ENCODE assay signal across 22 cellular contexts in genomic region chr1:151132676-151133338, GRCh38. TPM values are rescaled to one million over a fixed set of nuclear protein-coding genes. Genes with fewer than 3 reads are reported as not detected.
DNase-seq lines count a peak whose midpoint lies in the region; ATAC-seq, FAIRE-seq and TF ChIP-seq lines count a peak whose summit lies in the region.
"Had no signal": no experiment of that assay in that cellular context is flagged by ENCODE, and none has a peak within 500 bp of the region (broad histone marks: within the 10 kb centered on the region; RNA-seq: fewer than 3 reads in every experiment).

No MANE protein-coding gene starts in this region.

- H3K27ac ChIP-seq in H9 (ENCODE audit: insufficient read length, low read depth, low read length) (no peak overlapping the region), H1 (ENCODE audit: low read depth, low read length) (no peak overlapping the region), stomach smooth muscle (ENCODE audit: low read length) (peak overlapping the region; percentile 77)

- TF ChIP-seq RAD21 in H1 (IDR thresholded peaks at IDR 0.05 in 1 of 2, conservative IDR thresholded peaks at IDR 0.05 in 1 of 2; ENCODE audit: low read depth in 2 of 2, low read length in 2 of 2): 0 out of 4 replicates have a peak, but pooled peaks of 1 of the 2 experiments have one; percentile 3

- H3K36me3 Mint-ChIP-seq in H9 (ENCODE audit: insufficient read depth in 1 of 3, low read depth in 3 of 3): peaks cover 14 to 38% (median 33%) of the 10 kb centered on the region in 3 experiments
- no peaks in the 10 kb centered on the region for H3K36me3 Mint-ChIP-seq in T-helper 17 cell (ENCODE audit: low read depth)
- H3K36me3 Mint-ChIP-seq: activated naive CD4-positive, alpha-beta T cell treated with anti-CD3 and anti-CD28 coated beads, Interleukin-2, amount 50 U/mL, for 72 hours; natural killer cell treated with Interleukin-12 subunit alpha and Interleukin-12 subunit beta and Interleukin-15 and Interleukin-18, amount 100 ng/mL, for 72 hours had no signal

- no peak for TF ChIP-seq POLR2A in H1 (IDR thresholded peaks at IDR 0.05; ENCODE audit: control extremely low read depth in 1 of 2, low read depth in 2 of 2, low read length in 2 of 2)

- no peak overlapping the region for H4K8ac ChIP-seq in H9 (replicated peaks; ENCODE audit: insufficient read length, low read depth, low read length)
- H4K8ac ChIP-seq in H1 (ENCODE audit: extremely low read depth, insufficient read depth, low read length): peak overlapping the region; percentile 62

- FAIRE-seq in H1 (lab: Jason Lieb, UNC): no peak
- FAIRE-seq: GM18507, TTC549 had no signal

- H2BK15ac ChIP-seq in H9 (ENCODE audit: low read depth, low read length) (no peak overlapping the region), H1 (ENCODE audit: low read length) (no peak overlapping the region)

- peak overlapping the region; percentile 53 for H3K4me2 ChIP-seq in H9 (ENCODE audit: insufficient read depth, insufficient read length, low read length)
- H3K4me2 ChIP-seq in H1 (ENCODE audit: insufficient read depth in 1 of 2, low read depth in 2 of 2, low read length in 2 of 2): peak overlapping the region; percentile 84 to 90

- H4K20me1 ChIP-seq in H9 (ENCODE audit: control insufficient read depth, insufficient read depth, insufficient read length) (no peaks in the 10 kb centered on the region), H1 (replicated peaks in 1 of 2; ENCODE audit: control insufficient read depth in 1 of 2, insufficient read depth in 2 of 2, low read length in 2 of 2) (peaks cover 3 to 4% of the 10 kb centered on the region in 2 experiments)

- H3K18ac ChIP-seq in H9 (ENCODE audit: insufficient read length, low read depth, low read length) (no peak overlapping the region), H1 (ENCODE audit: extremely low read depth, low read length) (peak overlapping the region; percentile 78; the same call in 1 of the 2 replicates)

- no peaks in the 10 kb centered on the region for H3K79me2 ChIP-seq in H9 (ENCODE audit: insufficient read depth, low read length)
- no peaks in the 10 kb centered on the region for H3K79me2 ChIP-seq in H1 (ENCODE audit: control insufficient read depth in 1 of 2, insufficient read depth in 2 of 2, low read length in 2 of 2)

- H4K91ac ChIP-seq in H9 (ENCODE audit: insufficient read length, low read depth, low read length) (no peak overlapping the region), H1 (replicated peaks; ENCODE audit: insufficient read length, low read length) (no peak overlapping the region)

- H3K23me2 ChIP-seq in H9 (ENCODE audit: insufficient read length, low read depth, low read length, poor library complexity, severe bottlenecking) (peaks cover 15% of the 10 kb centered on the region), H1 (ENCODE audit: low read depth, low read length) (peaks cover 15% of the 10 kb centered on the region)

- H3K14ac ChIP-seq in H9 (ENCODE audit: insufficient read depth, low read length): no peak overlapping the region
- H3K14ac ChIP-seq in H1 (ENCODE audit: insufficient read length): no peak overlapping the region

- no peak overlapping the region for H3K4ac ChIP-seq in H9 (ENCODE audit: low read depth, low read length)
- H3K4ac ChIP-seq in H1 (replicated peaks; ENCODE audit: insufficient read length, low read depth, low read length): no peak overlapping the region

- H3K27ac Mint-ChIP-seq in H9 (no peak overlapping the region), T-helper 17 cell (no peak overlapping the region)
- H3K27ac Mint-ChIP-seq: dendritic cell treated with granulocyte-macrophage colony-stimulating factor and Interleukin-4, amounts not matched to agents 40 ng/mL and 50 ng/mL, for 4 days; natural killer cell treated with Interleukin-12 subunit alpha and Interleukin-12 subunit beta and Interleukin-15 and Interleukin-18, amount 100 ng/mL, for 72 hours had no signal

- WGBS in H9 (ENCODE audit: extremely low coverage, insufficient read length, low lambda C conversion rate): no CpG with 5 or more reads among the region's 77 CpGs
- WGBS in H1 (ENCODE audit: extremely low coverage in 1 of 2, insufficient coverage in 1 of 2, insufficient read length in 1 of 2, insufficient replicate concordance in 2 of 2, low coverage in 1 of 2, low lambda C conversion rate in 2 of 2, missing lambda C conversion rate in 1 of 2), 2 experiments: 5% methylated on average over 46 of the region's 77 CpGs; no CpG with 5 or more reads in 1 of the 2 experiments

- H2BK120ac ChIP-seq in H9 (ENCODE audit: low read depth, low read length, poor library complexity, severe bottlenecking) (no peak overlapping the region), H1 (replicated peaks; ENCODE audit: low read depth, low read length) (no peak overlapping the region)

- H3K23ac ChIP-seq in H9 (ENCODE audit: insufficient read length, low read depth, low read length) (no peak overlapping the region), H1 (ENCODE audit: insufficient read length) (no peak overlapping the region)

- H3K4me3 Mint-ChIP-seq in H9 (peak overlapping the region in 1 of 2 experiments; percentile 62; a peak in 1 of 5 replicates), T-helper 17 cell (no peak overlapping the region)
- H3K4me3 Mint-ChIP-seq: activated T-cell treated with anti-CD3 and anti-CD28 coated beads, Interleukin-2, amount 50 U/mL, for 4 hours; dendritic cell treated with granulocyte-macrophage colony-stimulating factor and Interleukin-4, amounts not matched to agents 40 ng/mL and 50 ng/mL, for 4 days; natural killer cell treated with Interleukin-12 subunit alpha and Interleukin-12 subunit beta and Interleukin-15 and Interleukin-18, amount 100 ng/mL, for 72 hours had no signal

- H3K9me3 Mint-ChIP-seq in H9: no peaks in the 10 kb centered on the region
- H3K9me3 Mint-ChIP-seq: activated naive CD4-positive, alpha-beta T cell treated with anti-CD3 and anti-CD28 coated beads, Interleukin-2, amount 50 U/mL, for 72 hours; activated T-cell treated with anti-CD3 and anti-CD28 coated beads, Interleukin-2, amount 50 U/mL, for 4 hours; dendritic cell treated with granulocyte-macrophage colony-stimulating factor and Interleukin-4, amounts not matched to agents 40 ng/mL and 50 ng/mL, for 4 days; natural killer cell treated with Interleukin-12 subunit alpha and Interleukin-12 subunit beta and Interleukin-15 and Interleukin-18, amount 100 ng/mL, for 72 hours had no signal

- H3K36me3 ChIP-seq in H1 (ENCODE audit: control insufficient read depth in 2 of 4, insufficient read depth in 4 of 4, low read length in 3 of 4) (peaks cover 0 to 6% (median 2%) of the 10 kb centered on the region in 4 experiments; a peak in 2 of 8 replicates), stomach smooth muscle (ENCODE audit: control insufficient read depth in 2 of 2, insufficient read depth in 2 of 2, low read length in 2 of 2) (peaks cover 17 to 20% of the 10 kb centered on the region in 2 donors)

- H2BK20ac ChIP-seq in H9 (ENCODE audit: low read depth, low read length, poor library complexity, severe bottlenecking) (no peak overlapping the region), H1 (ENCODE audit: low read length) (no peak overlapping the region)

- H4K5ac ChIP-seq in H9 (ENCODE audit: insufficient read length, low read depth, low read length) (no peak overlapping the region), H1 (ENCODE audit: insufficient read length, low read depth, low read length) (no peak overlapping the region)

- no peak for ATAC-seq in T-helper 17 cell
- ATAC-seq: activated naive CD4-positive, alpha-beta T cell treated with anti-CD3 and anti-CD28 coated beads, Interleukin-2, amount 50 U/mL, for 72 hours; activated T-cell treated with anti-CD3 and anti-CD28 coated beads, Interleukin-2, amount 50 U/mL, for 4 hours; natural killer cell treated with Interleukin-12 subunit alpha and Interleukin-12 subunit beta and Interleukin-15 and Interleukin-18, amount 100 ng/mL, for 72 hours had no signal

- H3K9me3 ChIP-seq in H9 (ENCODE audit: control insufficient read depth, low read depth, low read length): no peaks in the 10 kb centered on the region
- no peaks in the 10 kb centered on the region for H3K9me3 ChIP-seq in H1 (ENCODE audit: insufficient read depth in 2 of 2, low read depth in 1 of 2, low read length in 1 of 2)
- H3K9me3 ChIP-seq in stomach smooth muscle (ENCODE audit: control insufficient read depth in 2 of 2, low read length in 2 of 2): no peaks in the 10 kb centered on the region
- H3K9me3 ChIP-seq in T-helper 17 cell (ENCODE audit: control insufficient read depth, low read length, poor library complexity, severe bottlenecking): no peaks in the 10 kb centered on the region
- H3K9me3 ChIP-seq: heart left ventricle, Peyer's patch had no signal

- no peak overlapping the region for H3K9ac ChIP-seq in H9 (ENCODE audit: extremely low read depth, insufficient read length, low read length)
- peak overlapping the region in 2 of 4 experiments; percentile 9 to 61; a peak in 2 of 7 replicates for H3K9ac ChIP-seq in H1 (replicated peaks in 1 of 4; ENCODE audit: extremely low read depth in 1 of 4, low read depth in 3 of 4, low read length in 3 of 4)
- no peak overlapping the region for H3K9ac ChIP-seq in stomach smooth muscle (ENCODE audit: low read length in 2 of 2)

- POLR2A ChIA-PET in H1 (lab: Charles Lee; ENCODE audit: partially characterized antibody): interaction anchor here (0.5 to 9.8 kb wide), 8 partner anchors 12 to 126 kb away, joined by 3 to 124 read pairs (median 4); partner anchors contain the start of genes C1orf56, LYSMD1, MINDY1 and SCNM1

- DNase-seq in H9 (peak; percentile 51), H1 (ENCODE audit: low read depth in 1 of 2, low spot score in 2 of 2) (peak in 1 of 2 experiments; percentile 71), left kidney (ENCODE audit: low read depth, low spot score) (peak; percentile 48), T-helper 17 cell (no peak), NCI-H748 treated with DMSO at 0.1 percent for 48 hours (lab: John Stamatoyannopoulos, UW) (no peak), NCI-H1092 (lab: John Stamatoyannopoulos, UW) (no peak)
- DNase-seq: activated CD4-positive, alpha-beta T cell treated with anti-CD3 and anti-CD28 coated beads, Interleukin-2, amount 50 U/mL, for 48 hours; activated T-cell treated with anti-CD3 and anti-CD28 coated beads, Interleukin-2, amount 50 U/mL, for 4 hours; DMS 273 treated with DMSO at 0.1 percent for 48 hours; heart left ventricle; NCI-H2081; Peyer's patch; stimulated activated CD4-positive, alpha-beta T cell treated with anti-CD3 and anti-CD28 coated beads, Interleukin-15, amount 100 ng/mL, for 24 hours had no signal

- H2BK5ac ChIP-seq in H9 (ENCODE audit: insufficient read length, low read length) (no peak overlapping the region), H1 (ENCODE audit: low read depth, low read length) (no peak overlapping the region)

- no peak for TF ChIP-seq CTCF in H9 (conservative IDR thresholded peaks at IDR 0.05)
- peak in 2 of 3 experiments; percentile 18 to 35; a peak in 2 of 4 replicates for TF ChIP-seq CTCF in H1 (IDR thresholded peaks at IDR 0.05; ENCODE audit: control extremely low read depth in 1 of 3, insufficient read depth in 1 of 3, low read depth in 1 of 3, low read length in 3 of 3)

- H3K4me1 ChIP-seq in H9 (ENCODE audit: insufficient read depth, low read length) (no peaks in the 10 kb centered on the region), H1 (replicated peaks in 1 of 4; ENCODE audit: control insufficient read depth in 3 of 4, insufficient read depth in 4 of 4, low read length in 3 of 4) (peaks cover 0 to 12% (median 8%) of the 10 kb centered on the region in 4 experiments; a peak in 5 of 7 replicates), stomach smooth muscle (ENCODE audit: control insufficient read depth, insufficient read depth, low read length) (peaks cover 15% of the 10 kb centered on the region)

- H3K56ac ChIP-seq in H9 (ENCODE audit: insufficient read length, low read depth, low read length) (no peak overlapping the region), H1 (replicated peaks; ENCODE audit: insufficient read length, low read depth, low read length) (no peak overlapping the region)

- H2AFZ ChIP-seq in H9 (ENCODE audit: low read length): no peak overlapping the region
- H2AFZ ChIP-seq in H1 (ENCODE audit: low read length): no peak overlapping the region

- TF ChIP-seq EP300 in H1 (IDR thresholded peaks at IDR 0.05; ENCODE audit: borderline replicate concordance in 1 of 2, low read depth in 2 of 2, low read length in 2 of 2): no peak

- no peak overlapping the region for H3T11ph ChIP-seq in H9 (ENCODE audit: low read length)

- H3K4me3 ChIP-seq in H1 (ENCODE audit: extremely low read depth in 1 of 4, insufficient read depth in 2 of 4, low read depth in 3 of 4, low read length in 4 of 4) (peak overlapping the region; percentile 36 to 64 (median 44)), stomach smooth muscle (ENCODE audit: low read length in 2 of 2) (no peak overlapping the region)

- H3K4me1 Mint-ChIP-seq in H9: peaks cover 14 to 25% of the 10 kb centered on the region in 2 experiments
- H3K4me1 Mint-ChIP-seq in T-helper 17 cell: peaks cover 6% of the 10 kb centered on the region

- H2AK5ac ChIP-seq in H9 (ENCODE audit: insufficient read length, low read length): no peak overlapping the region
- no peak overlapping the region for H2AK5ac ChIP-seq in H1 (ENCODE audit: low read depth, low read length)

- H3K27me3 ChIP-seq in H9 (ENCODE audit: insufficient read depth, low read length): no peaks in the 10 kb centered on the region; the same call in 1 of the 2 replicates
- H3K27me3 ChIP-seq in H1 (replicated peaks in 1 of 4; ENCODE audit: control insufficient read depth in 3 of 4, extremely low read depth in 1 of 4, insufficient read depth in 3 of 4, low read length in 3 of 4): peaks cover 0 to 28% (median 20%) of the 10 kb centered on the region in 4 experiments; a peak in 5 of 7 replicates
- H3K27me3 ChIP-seq in stomach smooth muscle (ENCODE audit: control insufficient read depth in 1 of 2, insufficient read depth in 2 of 2, low read length in 2 of 2): no peaks in the 10 kb centered on the region
- H3K27me3 ChIP-seq: heart left ventricle, Peyer's patch had no signal

- H2BK12ac ChIP-seq in H9 (ENCODE audit: insufficient read length, low read depth, low read length) (no peak overlapping the region), H1 (ENCODE audit: low read depth, low read length) (no peak overlapping the region)

- CTCF ChIA-PET in H1 (lab: Charles Lee; ENCODE audit: partially characterized antibody): interaction anchor here (0.7 to 7.9 kb wide), 7 partner anchors 9 to 62 kb away, joined by 3 to 94 read pairs (median 8); partner anchors contain the start of genes GABPB2 and TNFAIP8L2

- no peaks in the 10 kb centered on the region for H3K79me1 ChIP-seq in H9 (ENCODE audit: insufficient read depth, low read depth, low read length, poor library complexity, severe bottlenecking)
- H3K79me1 ChIP-seq in H1 (ENCODE audit: low read depth, low read length): no peaks in the 10 kb centered on the region

- H3K27me3 Mint-ChIP-seq in H9 (ENCODE audit: low read depth): peaks cover 12% of the 10 kb centered on the region
- peaks cover 21% of the 10 kb centered on the region for H3K27me3 Mint-ChIP-seq in T-helper 17 cell
- H3K27me3 Mint-ChIP-seq: natural killer cell treated with Interleukin-12 subunit alpha and Interleukin-12 subunit beta and Interleukin-15 and Interleukin-18, amount 100 ng/mL, for 72 hours had no signal

RNA-seq across cellular contexts. Expression of gene SEMA6C, which starts 13.6 kb away (rescaled TPM):
- total RNA-seq in H9 (2021) (11.5 and 12.3 TPM in 2 replicates), T-helper 17 cell (10 to 100 TPM in 1 of 2 donors, 1 to 10 TPM in 1; 9.5 to 11.3 TPM)
- 15.7 and 17.5 TPM in 2 replicates for total RNA-seq in H1 (2021; fragmentation: NEBNext Ultra II Directional; extraction: Animal tissue kit (Norgen Biotek cat#: 25700))
- polyA plus RNA-seq in H1 (2011; rRNA removed): 12.2 and 22.7 TPM in 2 replicates
- 15.0 TPM for polyA plus RNA-seq in H1 (2011; cell fraction: cytosol; rRNA removed)
- 50.4 TPM for polyA plus RNA-seq in H1 (2011; cell fraction: nucleus; rRNA removed)
- polyA plus RNA-seq in H1 (2012, experiment 1 of 2): 13.6 to 18.5 TPM (median 15.0 TPM) in 4 replicates
- polyA plus RNA-seq in H1 (2012, experiment 2 of 2): 30.6 TPM
- 18.2 TPM for polyA plus RNA-seq in H1 (2013, experiment 1 of 2)
- 17.2 TPM for polyA plus RNA-seq in H1 (2013, experiment 2 of 2)
- polyA minus RNA-seq in H1 (2011; rRNA and poly(A)+ RNA removed): 10.1 and 14.8 TPM in 2 replicates
- 7.6 TPM for polyA minus RNA-seq in H1 (2011; cell fraction: cytosol; rRNA and poly(A)+ RNA removed)
- polyA minus RNA-seq in H1 (2011; cell fraction: nucleus; rRNA and poly(A)+ RNA removed): 24.1 TPM

RNA-seq across cellular contexts. Expression of gene TNFAIP8L2, which starts 23.6 kb away (rescaled TPM):
- not detected in 2 replicates for total RNA-seq in H9 (2021)
- not detected in 2 replicates for total RNA-seq in H1 (2021; fragmentation: NEBNext Ultra II Directional; extraction: Animal tissue kit (Norgen Biotek cat#: 25700))
- not detected in 2 replicates for polyA plus RNA-seq in H1 (2011; rRNA removed)
- not detected for polyA plus RNA-seq in H1 (2011; cell fraction: cytosol; rRNA removed)
- not detected for polyA plus RNA-seq in H1 (2011; cell fraction: nucleus; rRNA removed)
- polyA plus RNA-seq in H1 (2012, experiment 1 of 2): 0.30 to 0.33 TPM (median 0.31 TPM) in 3 of 4 replicates, not detected in the other
- 0.21 TPM for polyA plus RNA-seq in H1 (2012, experiment 2 of 2)
- not detected for polyA plus RNA-seq in H1 (2013, experiment 1 of 2)
- not detected for polyA plus RNA-seq in H1 (2013, experiment 2 of 2)
- polyA minus RNA-seq in H1 (2011; rRNA and poly(A)+ RNA removed): not detected in 2 replicates
- not detected for polyA minus RNA-seq in H1 (2011; cell fraction: cytosol; rRNA and poly(A)+ RNA removed)
- not detected for polyA minus RNA-seq in H1 (2011; cell fraction: nucleus; rRNA and poly(A)+ RNA removed)
- total RNA-seq in T-helper 17 cell: 1 to 10 TPM; 3.6 to 5.4 TPM
- total RNA-seq: esophagus mucosa, HT1080, renal cortical epithelial cell had no signal

RNA-seq across cellular contexts. Expression of gene LYSMD1, which starts 32.9 kb away (rescaled TPM):
- total RNA-seq in H9 (2021) (5.8 and 6.7 TPM in 2 replicates), T-helper 17 cell (under 1 TPM; 0.39 to 0.70 TPM)
- total RNA-seq in H1 (2021; fragmentation: NEBNext Ultra II Directional; extraction: Animal tissue kit (Norgen Biotek cat#: 25700)): 4.9 and 6.0 TPM in 2 replicates
- polyA plus RNA-seq in H1 (2011; rRNA removed): 2.4 and 2.5 TPM in 2 replicates
- 4.3 TPM for polyA plus RNA-seq in H1 (2011; cell fraction: cytosol; rRNA removed)
- 5.4 TPM for polyA plus RNA-seq in H1 (2011; cell fraction: nucleus; rRNA removed)
- 4.8 to 6.5 TPM (median 6.0 TPM) in 4 replicates for polyA plus RNA-seq in H1 (2012, experiment 1 of 2)
- 4.9 TPM for polyA plus RNA-seq in H1 (2012, experiment 2 of 2)
- 3.3 TPM for polyA plus RNA-seq in H1 (2013, experiment 1 of 2)
- 3.2 TPM for polyA plus RNA-seq in H1 (2013, experiment 2 of 2)
- polyA minus RNA-seq in H1 (2011; rRNA and poly(A)+ RNA removed): 5.1 and 7.4 TPM in 2 replicates
- 4.3 TPM for polyA minus RNA-seq in H1 (2011; cell fraction: cytosol; rRNA and poly(A)+ RNA removed)
- 4.1 TPM for polyA minus RNA-seq in H1 (2011; cell fraction: nucleus; rRNA and poly(A)+ RNA removed)

RNA-seq across cellular contexts. Expression of gene SCNM1, which starts 33.1 kb away (rescaled TPM):
- total RNA-seq in H9 (2021) (54.1 and 60.5 TPM in 2 replicates), T-helper 17 cell (10 to 100 TPM; 33.7 to 37.8 TPM)
- 44.5 and 46.2 TPM in 2 replicates for total RNA-seq in H1 (2021; fragmentation: NEBNext Ultra II Directional; extraction: Animal tissue kit (Norgen Biotek cat#: 25700))
- polyA plus RNA-seq in H1 (2011; rRNA removed): 13.6 and 17.3 TPM in 2 replicates
- 24.2 TPM for polyA plus RNA-seq in H1 (2011; cell fraction: cytosol; rRNA removed)
- 34.6 TPM for polyA plus RNA-seq in H1 (2011; cell fraction: nucleus; rRNA removed)
- polyA plus RNA-seq in H1 (2012, experiment 1 of 2): 47.7 to 56.4 TPM (median 51.1 TPM) in 4 replicates
- 39.8 TPM for polyA plus RNA-seq in H1 (2012, experiment 2 of 2)
- 46.5 TPM for polyA plus RNA-seq in H1 (2013, experiment 1 of 2)
- 43.1 TPM for polyA plus RNA-seq in H1 (2013, experiment 2 of 2)
- polyA minus RNA-seq in H1 (2011; rRNA and poly(A)+ RNA removed): 8.7 and 9.6 TPM in 2 replicates
- 8.2 TPM for polyA minus RNA-seq in H1 (2011; cell fraction: cytosol; rRNA and poly(A)+ RNA removed)
- polyA minus RNA-seq in H1 (2011; cell fraction: nucleus; rRNA and poly(A)+ RNA removed): 6.5 TPM

RNA-seq across cellular contexts. Expression of gene TMOD4, which starts 43.0 kb away (rescaled TPM):
- total RNA-seq in H9 (2021): 0.42 and 1.6 TPM in 2 replicates
- total RNA-seq in H1 (2021; fragmentation: NEBNext Ultra II Directional; extraction: Animal tissue kit (Norgen Biotek cat#: 25700)): not detected in 2 replicates
- polyA plus RNA-seq in H1 (2011; rRNA removed): 0.42 and 0.63 TPM in 2 replicates
- 0.27 TPM for polyA plus RNA-seq in H1 (2011; cell fraction: cytosol; rRNA removed)
- polyA plus RNA-seq in H1 (2011; cell fraction: nucleus; rRNA removed): 0.74 TPM
- 1.1 to 1.2 TPM in 2 of 4 replicates, not detected in the others for polyA plus RNA-seq in H1 (2012, experiment 1 of 2)
- polyA plus RNA-seq in H1 (2012, experiment 2 of 2): not detected
- not detected for polyA plus RNA-seq in H1 (2013, experiment 1 of 2)
- polyA plus RNA-seq in H1 (2013, experiment 2 of 2): 0.17 TPM
- polyA minus RNA-seq in H1 (2011; rRNA and poly(A)+ RNA removed): not detected in 2 replicates
- polyA minus RNA-seq in H1 (2011; cell fraction: cytosol; rRNA and poly(A)+ RNA removed): not detected
- not detected for polyA minus RNA-seq in H1 (2011; cell fraction: nucleus; rRNA and poly(A)+ RNA removed)
- total RNA-seq in T-helper 17 cell: 1 to 10 TPM; 1.0 to 3.0 TPM
- total RNA-seq: esophagus mucosa, renal cortical epithelial cell had no signal
- polyA plus RNA-seq: heart left ventricle had no signal

Comparison
In these comparisons a context has a peak if more than half of its experiments do, and no peak if none do; other contexts are left out.
1. DNase-seq: peak in H9 (single experiment) and left kidney (single experiment); none in T-helper 17 cell (0 of 3), NCI-H748 treated with DMSO at 0.1 percent for 48 hours (single experiment) and NCI-H1092 (single experiment).
2. H3K4me3 ChIP-seq: peak in H1 (4 of 4); none in stomach smooth muscle (0 of 2).